1 cellular context compared by ENCODE assay signal in the genomic region with DNA sequence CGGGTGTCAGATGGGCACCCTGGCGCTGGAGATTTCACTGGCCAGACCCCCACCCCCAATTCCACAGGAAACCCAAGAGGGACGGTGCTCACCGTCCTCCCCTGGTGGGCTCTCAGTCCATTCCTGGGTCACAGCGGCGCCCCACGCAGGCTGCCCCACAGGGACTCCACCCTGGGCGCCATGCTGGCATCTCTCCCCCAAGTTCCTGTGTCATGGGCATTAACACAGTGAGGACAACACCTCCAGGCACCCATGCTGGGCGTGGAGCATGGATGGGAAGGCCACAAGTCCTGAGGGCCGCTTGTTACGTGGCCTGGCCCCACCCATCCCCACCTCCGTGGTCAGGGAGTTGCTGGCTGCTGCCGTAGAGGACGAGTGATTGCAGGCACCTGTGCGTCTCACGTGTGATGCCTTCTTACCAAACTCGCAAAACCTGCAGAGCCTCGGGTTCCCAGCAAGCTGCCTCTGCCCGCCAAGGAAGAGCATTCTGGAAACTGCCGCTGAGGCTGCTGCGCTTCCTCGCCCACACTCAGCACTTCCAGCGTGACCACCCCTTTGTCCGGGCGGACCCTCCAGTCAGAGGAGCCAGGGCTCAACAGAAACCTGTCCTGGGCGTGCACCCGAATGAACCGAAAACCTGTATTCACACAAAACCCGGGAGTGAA.
TF ChIP-seq lines count a peak whose summit lies in the region.

No MANE protein-coding gene starts in this region.

TF ChIP-seq in H1, 55 proteins besides CTCF, POLR2A, EP300 and RAD21:
- TF ChIP-seq NRF1 (IDR thresholded peaks at IDR 0.05; ENCODE audit: low read depth, low read length) = no peak
- TF ChIP-seq YY1 (IDR thresholded peaks at IDR 0.05; ENCODE audit: low read depth, low read length) = no peak
- TF ChIP-seq RNF2 (IDR thresholded peaks at IDR 0.05; ENCODE audit: borderline replicate concordance, low read depth, low read length, missing control alignments, poor library complexity, severe bottlenecking) = no peak
- no peak for TF ChIP-seq CBX8 (IDR thresholded peaks at IDR 0.05; ENCODE audit: borderline replicate concordance, low read depth, low read length)
- TF ChIP-seq, protein P1, sequence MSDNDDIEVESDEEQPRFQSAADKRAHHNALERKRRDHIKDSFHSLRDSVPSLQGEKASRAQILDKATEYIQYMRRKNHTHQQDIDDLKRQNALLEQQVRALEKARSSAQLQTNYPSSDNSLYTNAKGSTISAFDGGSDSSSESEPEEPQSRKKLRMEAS (IDR thresholded peaks at IDR 0.05) = no peak
- no peak for TF ChIP-seq HDAC2 (IDR thresholded peaks at IDR 0.05; ENCODE audit: borderline replicate concordance in 1 of 2, low read depth in 2 of 2, low read length in 2 of 2)
- no peak for TF ChIP-seq NANOG (IDR thresholded peaks at IDR 0.05; ENCODE audit: insufficient read depth, low read depth, low read length, poor library complexity, severe bottlenecking)
- no peak for TF ChIP-seq CHD1 (IDR thresholded peaks at IDR 0.05; ENCODE audit: low read depth, low read length)
- no peak for TF ChIP-seq SRF (IDR thresholded peaks at IDR 0.05; ENCODE audit: low read depth, low read length)
- TF ChIP-seq RFX5 (IDR thresholded peaks at IDR 0.05; ENCODE audit: borderline replicate concordance, low read depth, low read length) = no peak
- TF ChIP-seq, protein P2, sequence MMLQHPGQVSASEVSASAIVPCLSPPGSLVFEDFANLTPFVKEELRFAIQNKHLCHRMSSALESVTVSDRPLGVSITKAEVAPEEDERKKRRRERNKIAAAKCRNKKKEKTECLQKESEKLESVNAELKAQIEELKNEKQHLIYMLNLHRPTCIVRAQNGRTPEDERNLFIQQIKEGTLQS (IDR thresholded peaks at IDR 0.05; ENCODE audit: insufficient read depth, low read depth, low read length) = no peak
- TF ChIP-seq TBP (IDR thresholded peaks at IDR 0.05; ENCODE audit: low read depth, low read length) = no peak
- TF ChIP-seq, protein P3, sequence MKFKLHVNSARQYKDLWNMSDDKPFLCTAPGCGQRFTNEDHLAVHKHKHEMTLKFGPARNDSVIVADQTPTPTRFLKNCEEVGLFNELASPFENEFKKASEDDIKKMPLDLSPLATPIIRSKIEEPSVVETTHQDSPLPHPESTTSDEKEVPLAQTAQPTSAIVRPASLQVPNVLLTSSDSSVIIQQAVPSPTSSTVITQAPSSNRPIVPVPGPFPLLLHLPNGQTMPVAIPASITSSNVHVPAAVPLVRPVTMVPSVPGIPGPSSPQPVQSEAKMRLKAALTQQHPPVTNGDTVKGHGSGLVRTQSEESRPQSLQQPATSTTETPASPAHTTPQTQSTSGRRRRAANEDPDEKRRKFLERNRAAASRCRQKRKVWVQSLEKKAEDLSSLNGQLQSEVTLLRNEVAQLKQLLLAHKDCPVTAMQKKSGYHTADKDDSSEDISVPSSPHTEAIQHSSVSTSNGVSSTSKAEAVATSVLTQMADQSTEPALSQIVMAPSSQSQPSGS (IDR thresholded peaks at IDR 0.05; ENCODE audit: low read length) = no peak
